Comparison of ENCODE assay signal across 21 cellular contexts in the genomic region with DNA sequence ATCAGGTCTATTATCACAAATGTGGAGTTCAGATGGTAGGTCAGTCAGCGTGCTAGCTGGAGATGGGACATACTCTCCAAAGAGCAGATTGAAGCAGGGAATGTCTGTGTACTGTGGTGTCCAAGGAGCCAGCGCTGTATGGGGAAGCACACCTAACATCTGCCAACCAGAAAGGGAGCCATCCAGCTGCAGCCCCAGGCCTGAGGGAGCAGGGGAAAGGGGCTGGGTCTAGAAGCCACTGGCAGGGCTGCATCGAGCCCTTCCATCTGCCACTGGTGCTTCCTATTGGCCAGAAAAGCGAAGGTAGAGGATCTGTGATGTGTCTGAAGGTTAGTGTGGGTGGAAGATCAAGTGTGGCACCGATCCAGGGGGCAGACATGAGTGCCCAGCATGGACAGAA. TPM values are rescaled to one million over a fixed set of nuclear protein-coding genes. Genes with fewer than 3 reads are reported as not detected.
DNase-seq lines count a peak whose midpoint lies in the region; ATAC-seq, FAIRE-seq and TF ChIP-seq lines count a peak whose summit lies in the region.
"Had no signal": no experiment of that assay in that cellular context is flagged by ENCODE, and none has a peak within 500 bp of the region (broad histone marks: within the 10 kb centered on the region; RNA-seq: fewer than 3 reads in every experiment).

No MANE protein-coding gene starts in this region.

- H3K27ac Mint-ChIP-seq in activated naive CD8-positive, alpha-beta T cell treated with anti-CD3 and anti-CD28 coated beads for 36 hours: no peak overlapping the region
- H3K27ac Mint-ChIP-seq in natural killer cell treated with Interleukin-12 subunit alpha and Interleukin-12 subunit beta and Interleukin-15 and Interleukin-18, amount 100 ng/mL, for 72 hours: no peak overlapping the region
- H3K27ac Mint-ChIP-seq: CD4-positive, alpha-beta memory T cell had no signal

- no peaks in the 10 kb centered on the region for H3K9me3 Mint-ChIP-seq in activated naive CD8-positive, alpha-beta T cell treated with anti-CD3 and anti-CD28 coated beads for 36 hours
- no peaks in the 10 kb centered on the region for H3K9me3 Mint-ChIP-seq in natural killer cell treated with Interleukin-12 subunit alpha and Interleukin-12 subunit beta and Interleukin-15 and Interleukin-18, amount 100 ng/mL, for 72 hours
- H3K9me3 Mint-ChIP-seq: CD4-positive, alpha-beta memory T cell had no signal

- H3K36me3 Mint-ChIP-seq in activated naive CD8-positive, alpha-beta T cell treated with anti-CD3 and anti-CD28 coated beads for 36 hours: no peaks in the 10 kb centered on the region
- no peaks in the 10 kb centered on the region for H3K36me3 Mint-ChIP-seq in natural killer cell treated with Interleukin-12 subunit alpha and Interleukin-12 subunit beta and Interleukin-15 and Interleukin-18, amount 100 ng/mL, for 72 hours
- H3K36me3 Mint-ChIP-seq: CD4-positive, alpha-beta memory T cell had no signal

- H3K9ac ChIP-seq in SK-N-SH: no peak overlapping the region
- H3K9ac ChIP-seq in kidney (ENCODE audit: low read length in 2 of 2): no peak overlapping the region
- H3K9ac ChIP-seq: BLaER1, GM23248 had no signal

- H3K9me2 ChIP-seq in SK-N-SH: no peaks in the 10 kb centered on the region

- CTCF ChIA-PET in SK-N-SH (lab: Yijun Ruan, JAX): interaction anchor here (0.7 to 14.4 kb wide), 4 partner anchors 13 to 1990 kb away, joined by 3 to 201 read pairs (median 38); no protein-coding TSS in a partner anchor

- no peaks in the 10 kb centered on the region for H3F3A ChIP-seq in SK-N-SH (replicated peaks; ENCODE audit: insufficient read depth)

- TF ChIP-seq CTCF in SK-N-SH (IDR thresholded peaks at IDR 0.05) (no peak), kidney (IDR thresholded peaks at IDR 0.05; ENCODE audit: borderline replicate concordance, extremely low read depth, insufficient read depth) (no peak), upper lobe of right lung (IDR thresholded peaks at IDR 0.05) (no peak), D721Med (IDR thresholded peaks at IDR 0.05; ENCODE audit: insufficient read depth, missing control alignments) (no peak)

- no peak for TF ChIP-seq EP300 in SK-N-SH (IDR thresholded peaks at IDR 0.05; ENCODE audit: borderline replicate concordance in 1 of 2, low read depth in 1 of 2, low read length in 1 of 2)

- H3K27me3 ChIP-seq in SK-N-SH (ENCODE audit: insufficient read depth) (peaks cover 9% of the 10 kb centered on the region), upper lobe of right lung (peaks cover 22% of the 10 kb centered on the region)
- H3K27me3 ChIP-seq: BLaER1, MG63 had no signal

- H3K36me3 ChIP-seq in SK-N-SH (replicated peaks in 1 of 2; ENCODE audit: control insufficient read depth in 1 of 2, insufficient read depth in 2 of 2, low read length in 1 of 2) (no peaks in the 10 kb centered on the region), kidney (ENCODE audit: control insufficient read depth in 1 of 2, insufficient read depth in 2 of 2, low read length in 2 of 2) (no peaks in the 10 kb centered on the region), upper lobe of right lung (no peaks in the 10 kb centered on the region)
- H3K36me3 ChIP-seq: BLaER1, HAP-1, MG63 had no signal

- ATAC-seq in Right ventricle myocardium inferior: no peak
- no peak for ATAC-seq in upper lobe of right lung
- ATAC-seq in natural killer cell treated with Interleukin-12 subunit alpha and Interleukin-12 subunit beta and Interleukin-15 and Interleukin-18, amount 100 ng/mL, for 72 hours: no peak

- intact Hi-C loops in cardiac septum (cut with DNase I): no loop called here
- intact Hi-C loops in Right ventricle myocardium inferior (cut with DNase I): no loop called here
- intact Hi-C loops in kidney (cut with DNase I): loop anchor here (10.0 kb wide), 1 partner anchor 715 kb away; no protein-coding TSS in a partner anchor
- intact Hi-C loops in upper lobe of right lung (cut with DNase I): no loop called here

- H3K4me1 ChIP-seq in SK-N-SH (ENCODE audit: control insufficient read depth in 1 of 2, insufficient read depth in 2 of 2, low read depth in 1 of 2, low read length in 1 of 2) (peaks cover 0 to 4% of the 10 kb centered on the region in 2 experiments; a peak in 1 of 4 replicates), kidney (ENCODE audit: control insufficient read depth in 1 of 2, insufficient read depth in 1 of 2, low read depth in 1 of 2, low read length in 2 of 2) (no peaks in the 10 kb centered on the region), upper lobe of right lung (no peaks in the 10 kb centered on the region)
- H3K4me1 ChIP-seq: HAP-1 had no signal

- no peak overlapping the region for H3K4me3 Mint-ChIP-seq in activated naive CD8-positive, alpha-beta T cell treated with anti-CD3 and anti-CD28 coated beads for 36 hours
- H3K4me3 Mint-ChIP-seq in natural killer cell treated with Interleukin-12 subunit alpha and Interleukin-12 subunit beta and Interleukin-15 and Interleukin-18, amount 100 ng/mL, for 72 hours: no peak overlapping the region
- H3K4me3 Mint-ChIP-seq: CD4-positive, alpha-beta memory T cell had no signal

- no peak for TF ChIP-seq RAD21 in SK-N-SH (IDR thresholded peaks at IDR 0.05; ENCODE audit: low read length)

- no peaks in the 10 kb centered on the region for H3K9me3 ChIP-seq in SK-N-SH
- no peaks in the 10 kb centered on the region for H3K9me3 ChIP-seq in kidney (ENCODE audit: control insufficient read depth in 1 of 2, low read length in 2 of 2)
- no peaks in the 10 kb centered on the region for H3K9me3 ChIP-seq in upper lobe of right lung
- H3K9me3 ChIP-seq: BLaER1, HAP-1, MG63 had no signal

- no peak for FAIRE-seq in kidney (lab: Jason Lieb, UNC)
- no peak for FAIRE-seq in D721Med (lab: Jason Lieb, UNC)

- no peak overlapping the region for H2AFZ ChIP-seq in SK-N-SH (ENCODE audit: low read depth)
- H2AFZ ChIP-seq: GM23248 had no signal

- H3K4me3 ChIP-seq in SK-N-SH (ENCODE audit: low read depth in 2 of 2, low read length in 1 of 2): no peak overlapping the region
- no peak overlapping the region for H3K4me3 ChIP-seq in kidney (ENCODE audit: low read length in 2 of 2)
- H3K4me3 ChIP-seq in upper lobe of right lung: no peak overlapping the region
- H3K4me3 ChIP-seq: BLaER1, GM23248, HAP-1, MG63 had no signal

- POLR2A ChIA-PET in SK-N-SH (lab: Yijun Ruan, JAX): interaction anchor here (0.6 to 0.7 kb wide), 2 partner anchors 83 to 566 kb away, joined by 3 to 5 read pairs; no protein-coding TSS in a partner anchor

- 22% methylated on average over 5 of the region's 5 CpGs for WGBS in SK-N-SH (ENCODE audit: low lambda C conversion rate)

- DNase-seq in cardiac septum (ENCODE audit: low spot score) (peak; percentile 49), Right ventricle myocardium inferior (ENCODE audit: missing footprints) (no peak), SK-N-SH (peak; percentile 69), kidney (peak; percentile 20), upper lobe of right lung (peak; percentile 33), D721Med (ENCODE audit: insufficient read length, low spot score) (no peak)
- DNase-seq in activated naive CD8-positive, alpha-beta T cell treated with anti-CD3 and anti-CD28 coated beads for 36 hours: no peak
- no peak for DNase-seq in natural killer cell treated with Interleukin-12 subunit alpha and Interleukin-12 subunit beta and Interleukin-15 and Interleukin-18, amount 100 ng/mL, for 72 hours (ENCODE audit: low spot score)
- DNase-seq: ACHN; CD4-positive, alpha-beta memory T cell; GM23248; MG63; NCI-H1048; NCI-H1417 treated with DMSO at 0.1 percent for 48 hours; NCI-H187; NCI-H446; NCI-H526; SIG-M5 had no signal

- H3K79me2 ChIP-seq in SK-N-SH (ENCODE audit: insufficient read depth): no peaks in the 10 kb centered on the region

- H3K4me1 Mint-ChIP-seq in activated naive CD8-positive, alpha-beta T cell treated with anti-CD3 and anti-CD28 coated beads for 36 hours: no peaks in the 10 kb centered on the region
- no peaks in the 10 kb centered on the region for H3K4me1 Mint-ChIP-seq in natural killer cell treated with Interleukin-12 subunit alpha and Interleukin-12 subunit beta and Interleukin-15 and Interleukin-18, amount 100 ng/mL, for 72 hours (ENCODE audit: low read depth in 2 of 2)
- H3K4me1 Mint-ChIP-seq: CD4-positive, alpha-beta memory T cell had no signal

- no peak overlapping the region for H3K4me2 ChIP-seq in SK-N-SH
- H3K4me2 ChIP-seq: BLaER1 had no signal

- H3K27me3 Mint-ChIP-seq in activated naive CD8-positive, alpha-beta T cell treated with anti-CD3 and anti-CD28 coated beads for 36 hours: peaks cover 7% of the 10 kb centered on the region
- peaks cover 6 to 16% of the 10 kb centered on the region in 2 donors for H3K27me3 Mint-ChIP-seq in natural killer cell treated with Interleukin-12 subunit alpha and Interleukin-12 subunit beta and Interleukin-15 and Interleukin-18, amount 100 ng/mL, for 72 hours

- no peaks in the 10 kb centered on the region for H4K20me1 ChIP-seq in SK-N-SH (ENCODE audit: insufficient read depth)
- H4K20me1 ChIP-seq: BLaER1 had no signal

- H3K27ac ChIP-seq in SK-N-SH (ENCODE audit: low read depth in 2 of 2, low read length in 1 of 2) (no peak overlapping the region), kidney (ENCODE audit: low read depth in 2 of 2, low read length in 2 of 2) (no peak overlapping the region), upper lobe of right lung (no peak overlapping the region)
- H3K27ac ChIP-seq: BLaER1, GM23248 had no signal

RNA-seq across cellular contexts. Expression of gene RAMP3, which starts 8.0 kb away (rescaled TPM):
- total RNA-seq in cardiac septum (52.5 TPM), Right ventricle myocardium inferior (33.8 TPM), kidney (82.6 TPM), upper lobe of right lung (255 TPM)
- polyA plus RNA-seq in SK-N-SH (2012; rRNA removed) (not detected in 2 replicates), kidney (ENCODE audit: insufficient read depth, low read depth, low replicate concordance) (168 TPM)
- polyA plus RNA-seq in SK-N-SH (2012; cell fraction: cytosol; rRNA removed): 0.03 and 0.04 TPM in 2 replicates
- polyA plus RNA-seq in SK-N-SH (2012; cell fraction: nucleus; rRNA removed): not detected in 2 replicates
- total RNA-seq in activated naive CD8-positive, alpha-beta T cell treated with anti-CD3 and anti-CD28 coated beads for 36 hours: not detected
- total RNA-seq in natural killer cell treated with Interleukin-12 subunit alpha and Interleukin-12 subunit beta and Interleukin-15 and Interleukin-18, amount 100 ng/mL, for 72 hours: not detected
- total RNA-seq: CD4-positive, alpha-beta memory T cell; GM23248; LHCN-M2 had no signal
- polyA plus RNA-seq: GM23248 had no signal

RNA-seq across cellular contexts. Expression of gene TBRG4, which starts 38.1 kb away (rescaled TPM):
- total RNA-seq in cardiac septum (61.4 TPM), Right ventricle myocardium inferior (82.4 TPM), kidney (67.8 TPM), upper lobe of right lung (59.4 TPM)
- polyA plus RNA-seq in SK-N-SH (2012; rRNA removed) (76.2 and 89.4 TPM in 2 replicates), kidney (ENCODE audit: insufficient read depth, low read depth, low replicate concordance) (45.7 TPM)
- 29.3 and 48.3 TPM in 2 replicates for polyA plus RNA-seq in SK-N-SH (2012; cell fraction: cytosol; rRNA removed)
- 211 and 212 TPM in 2 replicates for polyA plus RNA-seq in SK-N-SH (2012; cell fraction: nucleus; rRNA removed)
- 100 to 1,000 TPM; 205 to 207 TPM for total RNA-seq in activated naive CD8-positive, alpha-beta T cell treated with anti-CD3 and anti-CD28 coated beads for 36 hours
- total RNA-seq in natural killer cell treated with Interleukin-12 subunit alpha and Interleukin-12 subunit beta and Interleukin-15 and Interleukin-18, amount 100 ng/mL, for 72 hours: 100 to 1,000 TPM; 123 to 211 TPM

Comparison
In these comparisons a context has a peak if more than half of its experiments do, and no peak if none do; other contexts are left out.
1. DNase-seq: peak in cardiac septum (single experiment), SK-N-SH (single experiment), kidney (single experiment) and upper lobe of right lung (single experiment); none in Right ventricle myocardium inferior (single experiment), activated naive CD8-positive, alpha-beta T cell treated with anti-CD3 and anti-CD28 coated beads for 36 hours (single experiment), D721Med (single experiment) and natural killer cell treated with Interleukin-12 subunit alpha and Interleukin-12 subunit beta and Interleukin-15 and Interleukin-18, amount 100 ng/mL, for 72 hours (single experiment).
2. RNA of gene RAMP3, which starts 8.0 kb away (total RNA-seq): 255 TPM in upper lobe of right lung (single experiment), 82.6 TPM in kidney (single experiment), 52.5 TPM in cardiac septum (single experiment) and 33.8 TPM in Right ventricle myocardium inferior (single experiment); not detected in activated naive CD8-positive, alpha-beta T cell treated with anti-CD3 and anti-CD28 coated beads for 36 hours and not detected in natural killer cell treated with Interleukin-12 subunit alpha and Interleukin-12 subunit beta and Interleukin-15 and Interleukin-18, amount 100 ng/mL, for 72 hours; every median in the first group is over 10 times any median in the second.